ENCODE assay signal across 31 cellular contexts in genomic region chr2:36626756-36627155, GRCh38.
"Had no signal": no experiment of that assay in that cellular context is flagged by ENCODE, and none has a peak within 500 bp of the region (broad histone marks: within the 10 kb centered on the region; RNA-seq: fewer than 3 reads in every experiment).

No MANE protein-coding gene starts in this region.

- H3K4me3 ChIP-seq: ovary, psoas muscle, right lobe of liver, sigmoid colon, skin epidermis, stomach, thoracic aorta, thyroid gland, tibial nerve, upper lobe of left lung, vagina had no signal

- H3K36me3 Mint-ChIP-seq: natural killer cell treated with Interleukin-12 subunit alpha and Interleukin-12 subunit beta and Interleukin-15 and Interleukin-18, amount 100 ng/mL, for 72 hours; stimulated activated effector memory CD8-positive, alpha-beta T cell treated with anti-CD3 and anti-CD28 coated beads, Interleukin-12 subunit alpha, Interleukin-12 subunit beta, amount 100 ng/mL, for 72 hours had no signal

- H3K79me2 ChIP-seq: parathyroid adenoma had no signal

- H3K4me1 ChIP-seq: parathyroid adenoma, psoas muscle, right lobe of liver, sigmoid colon, stomach, thyroid gland, tibial nerve, upper lobe of left lung, vagina had no signal

- FAIRE-seq: urothelium cell line had no signal

- H3K9me3 ChIP-seq: ovary, thyroid gland, vagina had no signal

- H3K36me3 ChIP-seq: neutrophil, ovary, right lobe of liver, sigmoid colon, stomach, thoracic aorta, thyroid gland, tibial nerve, upper lobe of left lung, vagina had no signal

- H3K4me1 Mint-ChIP-seq: naive thymus-derived CD8-positive, alpha-beta T cell; neural crest cell; stimulated activated effector memory CD8-positive, alpha-beta T cell treated with anti-CD3 and anti-CD28 coated beads, Interleukin-12 subunit alpha, Interleukin-12 subunit beta, amount 100 ng/mL, for 72 hours; stimulated activated naive B cell treated with anti-CD40 and anti-IgM and Interleukin-4, amounts not matched to agents 10 μg/mL and 1 μg/mL and 100 μg/mL, for 72 hours had no signal

- H3K27ac Mint-ChIP-seq: naive thymus-derived CD8-positive, alpha-beta T cell; natural killer cell treated with Interleukin-12 subunit alpha and Interleukin-12 subunit beta and Interleukin-15 and Interleukin-18, amount 100 ng/mL, for 72 hours; nephron progenitor cell; progenitor cell of endocrine pancreas; stimulated activated effector memory CD8-positive, alpha-beta T cell treated with anti-CD3 and anti-CD28 coated beads, Interleukin-12 subunit alpha, Interleukin-12 subunit beta, amount 100 ng/mL, for 72 hours; stimulated activated naive B cell treated with anti-CD40 and anti-IgM and Interleukin-4, amounts not matched to agents 10 μg/mL and 1 μg/mL and 100 μg/mL, for 72 hours; stimulated activated naive CD8-positive, alpha-beta T cell treated with anti-CD3 and anti-CD28 coated beads, Interleukin-15, Interleukin-2, amounts not matched to agents 100 ng/mL and 50 ng/mL, for 24 hours had no signal

- DNase-seq: naive thymus-derived CD8-positive, alpha-beta T cell; nephron progenitor cell; nucleus accumbens; ovary; posterior cingulate gyrus; psoas muscle; right cardiac atrium; right lobe of liver; sigmoid colon; stimulated activated CD4-positive, alpha-beta T cell treated with anti-CD3 and anti-CD28 coated beads, Interleukin-15, amount 100 ng/mL, for 24 hours; stimulated activated CD4-positive, alpha-beta T cell treated with anti-CD3 and anti-CD28 coated beads, Interleukin-2, amount 100 ng/mL, for 24 hours; stimulated activated CD4-positive, alpha-beta T cell treated with anti-CD3 and anti-CD28 coated beads, Interleukin-2, amount 100 ng/mL, for 48 hours; stimulated activated CD4-positive, alpha-beta T cell treated with anti-CD3 and anti-CD28 coated beads, Interleukin-4, amount 100 ng/mL, for 24 hours; stimulated activated naive B cell treated with anti-CD40 and anti-IgM and Interleukin-4, amounts not matched to agents 10 μg/mL and 1 μg/mL and 100 μg/mL, for 72 hours; stimulated activated naive CD4-positive, alpha-beta T cell treated with Interleukin-2 at 50 U/mL for 16 hours; stomach; thyroid gland; trophoblast cell; upper lobe of left lung had no signal

- H3K27ac ChIP-seq: neutrophil, ovary, parathyroid adenoma, psoas muscle, right lobe of liver, sigmoid colon, skin epidermis, stomach, thoracic aorta, thyroid gland, tibial nerve, upper lobe of left lung, vagina had no signal

- H3K4me3 Mint-ChIP-seq: naive thymus-derived CD8-positive, alpha-beta T cell; natural killer cell treated with Interleukin-12 subunit alpha and Interleukin-12 subunit beta and Interleukin-15 and Interleukin-18, amount 100 ng/mL, for 72 hours; nephron progenitor cell; neural crest cell; stimulated activated effector memory CD8-positive, alpha-beta T cell treated with anti-CD3 and anti-CD28 coated beads, Interleukin-12 subunit alpha, Interleukin-12 subunit beta, amount 100 ng/mL, for 72 hours; stimulated activated naive B cell treated with anti-CD40 and anti-IgM and Interleukin-4, amounts not matched to agents 10 μg/mL and 1 μg/mL and 100 μg/mL, for 72 hours; stimulated activated naive CD8-positive, alpha-beta T cell treated with anti-CD3 and anti-CD28 coated beads, Interleukin-15, Interleukin-2, amounts not matched to agents 100 ng/mL and 50 ng/mL, for 24 hours had no signal

- H3K9me3 Mint-ChIP-seq: natural killer cell treated with Interleukin-12 subunit alpha and Interleukin-12 subunit beta and Interleukin-15 and Interleukin-18, amount 100 ng/mL, for 72 hours; stimulated activated effector memory CD8-positive, alpha-beta T cell treated with anti-CD3 and anti-CD28 coated beads, Interleukin-12 subunit alpha, Interleukin-12 subunit beta, amount 100 ng/mL, for 72 hours had no signal

- H3K27me3 ChIP-seq: neutrophil, ovary, right lobe of liver, sigmoid colon, stomach, thyroid gland, tibial nerve, upper lobe of left lung, vagina had no signal

- H3K9ac ChIP-seq: parathyroid adenoma had no signal

- H3K27me3 Mint-ChIP-seq: progenitor cell of endocrine pancreas had no signal

- H2AFZ ChIP-seq: parathyroid adenoma had no signal
